Comparison of ENCODE assay signal across 8 cellular contexts in genomic region chr15:40115670-40116093, GRCh38. TPM values are rescaled to one million over a fixed set of nuclear protein-coding genes. Genes with fewer than 3 reads are reported as not detected.
DNase-seq lines count a peak whose midpoint lies in the region; ATAC-seq and TF ChIP-seq lines count a peak whose summit lies in the region.

No MANE protein-coding gene starts in this region.

- TF ChIP-seq EP300 in stomach (IDR thresholded peaks at IDR 0.05), result no peak

- ATAC-seq in DND-41 (ENCODE audit: insufficient read depth, low read depth) (peak; percentile 94), GM19351 (IDR thresholded peaks at IDR 0.05; ENCODE audit: unreplicated experiment) (peak; percentile 96), HG03175 (IDR thresholded peaks at IDR 0.05; ENCODE audit: unreplicated experiment) (peak; percentile 96)

- DNase-seq in DND-41 (peak; percentile 90), SIG-M5 treated with dmso at 0.1 percent for 504 hours (lab: John Stamatoyannopoulos, UW; ENCODE audit: unreplicated experiment) (peak; percentile 92), globus pallidus (ENCODE audit: low spot score) (peak; percentile 47), stomach (peak; percentile 71), NCI-H2196 (lab: John Stamatoyannopoulos, UW; ENCODE audit: unreplicated experiment) (no peak), erythroblast (lab: John Stamatoyannopoulos, UW) (no peak)

- H3K9me3 ChIP-seq in DND-41 (ENCODE audit: insufficient read depth, low read length, severe bottlenecking), result no peaks in the 10 kb centered on the region
- no peaks in the 10 kb centered on the region for H3K9me3 ChIP-seq in stomach

- no peaks in the 10 kb centered on the region for H4K20me1 ChIP-seq in DND-41 (ENCODE audit: insufficient read depth, low read length)

- intact Hi-C loops in stomach (cut with DNase I; ENCODE audit: low total_unique reads), result no loop called here

- H3K9ac ChIP-seq in DND-41 (ENCODE audit: low read depth, low read length), result peak overlapping the region; percentile 62

- H3K27me3 ChIP-seq in DND-41 (ENCODE audit: insufficient read depth, low read length, poor library complexity), result no peaks in the 10 kb centered on the region
- H3K27me3 ChIP-seq in stomach, result no peaks in the 10 kb centered on the region

- no peaks in the 10 kb centered on the region for H3K36me3 ChIP-seq in DND-41 (ENCODE audit: insufficient read depth, low read length)
- H3K36me3 ChIP-seq in stomach, result no peaks in the 10 kb centered on the region

- TF ChIP-seq CTCF in DND-41 (IDR thresholded peaks at IDR 0.05; ENCODE audit: borderline replicate concordance, extremely low read depth, low read length, poor library complexity, severe bottlenecking) (no peak), stomach (IDR thresholded peaks at IDR 0.05) (no peak)

- H2AFZ ChIP-seq in DND-41 (ENCODE audit: low read depth, low read length), result peak overlapping the region; percentile 76

- H3K27ac ChIP-seq in DND-41 (ENCODE audit: low read length), result peak overlapping the region; percentile 93
- peak overlapping the region in 1 of 5 donors; percentile 46 for H3K27ac ChIP-seq in stomach

- peaks cover 37% of the 10 kb centered on the region for H3K4me1 ChIP-seq in DND-41 (ENCODE audit: insufficient read depth, low read length)
- peaks cover 0 to 3% (median 0%) of the 10 kb centered on the region in 4 donors for H3K4me1 ChIP-seq in stomach

- no peak for TF ChIP-seq POLR2A in stomach (IDR thresholded peaks at IDR 0.05)
- TF ChIP-seq POLR2A in erythroblast (IDR thresholded peaks at IDR 0.05; ENCODE audit: low read length), result no peak

- WGBS in stomach, 5 donors, result 26 to 62% (median 37%) methylated on average over 8 of the region's 8 CpGs

- peak overlapping the region in 1 of 2 experiments; percentile 32; a peak in 2 of 4 replicates for H3K4me3 ChIP-seq in DND-41 (ENCODE audit: low read depth in 1 of 2, low read length in 2 of 2)
- H3K4me3 ChIP-seq in stomach, result no peak overlapping the region

- H3K4me2 ChIP-seq in DND-41 (ENCODE audit: insufficient read depth, low read length), result peak overlapping the region; percentile 58

- no peaks in the 10 kb centered on the region for H3K79me2 ChIP-seq in DND-41 (ENCODE audit: insufficient read depth, low read length)

RNA-seq across cellular contexts. Expression of gene BMF, which starts 7.0 kb away (rescaled TPM):
- 10 to 100 TPM in 3 of 5 donors, 1 to 10 TPM in 2; 2.2 to 11.7 (median 10.7) TPM for total RNA-seq in stomach
- polyA plus RNA-seq in stomach, result 1 to 10 TPM; 3.8 to 6.5 (median 5.1) TPM

RNA-seq across cellular contexts. Expression of gene BUB1B, which starts 45.2 kb away (rescaled TPM):
- 10 to 100 TPM in 1 of 5 donors, 1 to 10 TPM in 4; 1.8 to 25.0 (median 4.6) TPM for total RNA-seq in stomach
- 1 to 10 TPM; 1.6 to 5.6 (median 2.6) TPM for polyA plus RNA-seq in stomach

Comparison
In these comparisons a context has a peak if more than half of its experiments do, and no peak if none do; other contexts are left out.
1. DNase-seq: peak in DND-41 (single experiment), SIG-M5 treated with dmso at 0.1 percent for 504 hours (single experiment), globus pallidus (single experiment) and stomach (single experiment); none in NCI-H2196 (single experiment) and erythroblast (0 of 2).
2. Peak in every context shown above with its lines, with median percentiles within 50 percentile points of each other: ATAC-seq.